1 cellular context compared by ENCODE assay signal in genomic region chr5:139181835-139182452, GRCh38.
TF ChIP-seq lines count a peak whose summit lies in the region.

No MANE protein-coding gene starts in this region.

TF ChIP-seq in HEK293, 187 proteins besides CTCF, POLR2A, EP300 and RAD21 (continued from another document and continues in another):
- TF ChIP-seq ZNF660 (tag by site-specific recombination; IDR thresholded peaks at IDR 0.05) (peak; percentile 70; the same call in 1 of the 2 replicates), PRDM2 (tag by site-specific recombination; IDR thresholded peaks at IDR 0.05; ENCODE audit: borderline replicate concordance) (no peak), ZNF513 (tag by site-specific recombination; IDR thresholded peaks at IDR 0.05) (no peak), ZSCAN30 (tag by site-specific recombination; IDR thresholded peaks at IDR 0.05) (no peak), TRIM28 (IDR thresholded peaks at IDR 0.05; ENCODE audit: borderline replicate concordance, low read length) (no peak; the same call in 1 of the 2 replicates), FEZF1 (tag by site-specific recombination; IDR thresholded peaks at IDR 0.05) (peak; percentile 64), YY2 (tag by site-specific recombination; IDR thresholded peaks at IDR 0.05) (0 out of 2 replicates have a peak, but pooled peaks have one; percentile 7), HOXD13 (CRISPR knock-in tag; IDR thresholded peaks at IDR 0.05; ENCODE audit: borderline replicate concordance) (no peak), ZBTB7A (tag by site-specific recombination; IDR thresholded peaks at IDR 0.05; ENCODE audit: low read depth) (no peak), PRDM1 (tag by site-specific recombination; IDR thresholded peaks at IDR 0.05) (no peak), ZIC2 (tag by site-specific recombination; IDR thresholded peaks at IDR 0.05) (no peak), ZFP69B (tag by site-specific recombination; IDR thresholded peaks at IDR 0.05) (no peak), ZNF580 (tag by site-specific recombination; IDR thresholded peaks at IDR 0.05) (no peak), OSR2 (tag by site-specific recombination; IDR thresholded peaks at IDR 0.05) (peak; percentile 30; the same call in 1 of the 2 replicates), ZNF274 (IDR thresholded peaks at IDR 0.05; ENCODE audit: low read length) (no peak), ZNF274 (tag by site-specific recombination; IDR thresholded peaks at IDR 0.05; ENCODE audit: borderline replicate concordance) (no peak), ZNF423 (tag by site-specific recombination; IDR thresholded peaks at IDR 0.05) (no peak), ZNF510 (tag by site-specific recombination; IDR thresholded peaks at IDR 0.05; ENCODE audit: insufficient replicate concordance) (no peak), SALL2 (tag by site-specific recombination; IDR thresholded peaks at IDR 0.05; ENCODE audit: borderline replicate concordance) (no peak), PRDM10 (tag by site-specific recombination; IDR thresholded peaks at IDR 0.05) (no peak), KLF10 (tag by site-specific recombination; IDR thresholded peaks at IDR 0.05) (no peak), IKZF3 (tag by site-specific recombination; IDR thresholded peaks at IDR 0.05) (peak; percentile 19; the same call in 1 of the 2 replicates), ZBTB48 (tag by site-specific recombination; IDR thresholded peaks at IDR 0.05) (peak; percentile 39; the same call in 1 of the 2 replicates), ZNF610 (tag by site-specific recombination; IDR thresholded peaks at IDR 0.05; ENCODE audit: borderline replicate concordance) (no peak), ZNF426 (tag by site-specific recombination; IDR thresholded peaks at IDR 0.05) (no peak), GFI1B (tag by site-specific recombination; IDR thresholded peaks at IDR 0.05) (no peak), ELK4 (IDR thresholded peaks at IDR 0.05; ENCODE audit: borderline replicate concordance, low read depth, low read length) (no peak), ZEB2 (tag by site-specific recombination; IDR thresholded peaks at IDR 0.05) (peak; percentile 44; the same call in 1 of the 2 replicates), RBAK (tag by site-specific recombination; IDR thresholded peaks at IDR 0.05) (no peak), ZBTB1 (tag by site-specific recombination; IDR thresholded peaks at IDR 0.05) (no peak), ZNF560 (tag by site-specific recombination; IDR thresholded peaks at IDR 0.05; ENCODE audit: borderline replicate concordance) (no peak), ZNF335 (tag by site-specific recombination; conservative IDR thresholded peaks at IDR 0.05) (peak; percentile 93), ZNF23 (tag by site-specific recombination; IDR thresholded peaks at IDR 0.05; ENCODE audit: borderline replicate concordance) (no peak), ZNF629 (tag by site-specific recombination; IDR thresholded peaks at IDR 0.05) (peak; percentile 51), ZNF521 (tag by site-specific recombination; IDR thresholded peaks at IDR 0.05) (no peak), ZNF24 (tag by site-specific recombination; IDR thresholded peaks at IDR 0.05) (peak; percentile 23; the same call in 1 of the 2 replicates), ZNF830 (tag by site-specific recombination; IDR thresholded peaks at IDR 0.05; ENCODE audit: low read depth) (no peak), ZBTB8A (tag by site-specific recombination; IDR thresholded peaks at IDR 0.05) (no peak), PRDM6 (tag by site-specific recombination; IDR thresholded peaks at IDR 0.05) (0 out of 2 replicates have a peak, but pooled peaks have one; percentile 53), ZNF600 (tag by site-specific recombination; IDR thresholded peaks at IDR 0.05) (peak; percentile 67), ZNF311 (tag by site-specific recombination; IDR thresholded peaks at IDR 0.05; ENCODE audit: borderline replicate concordance) (no peak), ZNF514 (tag by site-specific recombination; IDR thresholded peaks at IDR 0.05) (no peak), ZBTB17 (tag by site-specific recombination; IDR thresholded peaks at IDR 0.05) (peak; percentile 49; the same call in 1 of the 2 replicates), SP7 (tag by site-specific recombination; IDR thresholded peaks at IDR 0.05) (peak; percentile 50; the same call in 1 of the 2 replicates), ZNF292 (tag by site-specific recombination; IDR thresholded peaks at IDR 0.05; ENCODE audit: borderline replicate concordance, low read depth) (no peak), WT1 (tag by site-specific recombination; IDR thresholded peaks at IDR 0.05) (no peak), ZNF138 (tag by site-specific recombination; IDR thresholded peaks at IDR 0.05; ENCODE audit: borderline replicate concordance) (no peak), ZSCAN23 (tag by site-specific recombination; IDR thresholded peaks at IDR 0.05) (no peak), ZNF843 (tag by site-specific recombination; IDR thresholded peaks at IDR 0.05) (no peak), ZNF530 (tag by site-specific recombination; IDR thresholded peaks at IDR 0.05; ENCODE audit: low read depth) (no peak), ZNF768 (tag by site-specific recombination; IDR thresholded peaks at IDR 0.05) (no peak), ZNF184 (tag by site-specific recombination; IDR thresholded peaks at IDR 0.05) (no peak), ZBTB21 (tag by site-specific recombination; IDR thresholded peaks at IDR 0.05) (no peak)
- TF ChIP-seq, protein P1, sequence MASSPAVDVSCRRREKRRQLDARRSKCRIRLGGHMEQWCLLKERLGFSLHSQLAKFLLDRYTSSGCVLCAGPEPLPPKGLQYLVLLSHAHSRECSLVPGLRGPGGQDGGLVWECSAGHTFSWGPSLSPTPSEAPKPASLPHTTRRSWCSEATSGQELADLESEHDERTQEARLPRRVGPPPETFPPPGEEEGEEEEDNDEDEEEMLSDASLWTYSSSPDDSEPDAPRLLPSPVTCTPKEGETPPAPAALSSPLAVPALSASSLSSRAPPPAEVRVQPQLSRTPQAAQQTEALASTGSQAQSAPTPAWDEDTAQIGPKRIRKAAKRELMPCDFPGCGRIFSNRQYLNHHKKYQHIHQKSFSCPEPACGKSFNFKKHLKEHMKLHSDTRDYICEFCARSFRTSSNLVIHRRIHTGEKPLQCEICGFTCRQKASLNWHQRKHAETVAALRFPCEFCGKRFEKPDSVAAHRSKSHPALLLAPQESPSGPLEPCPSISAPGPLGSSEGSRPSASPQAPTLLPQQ (tag by site-specific recombination; IDR thresholded peaks at IDR 0.05) = 0 out of 2 replicates have a peak, but pooled peaks have one; percentile 24
